Comparison of ENCODE assay signal across 20 cellular contexts in genomic region chr1:56286956-56287355, GRCh38.
"Had no signal": no experiment of that assay in that cellular context is flagged by ENCODE, and none has a peak within 500 bp of the region (broad histone marks: within the 10 kb centered on the region; RNA-seq: fewer than 3 reads in every experiment).

No MANE protein-coding gene starts in this region.

- H3K36me3 ChIP-seq: esophagus squamous epithelium, left lung, right lobe of liver, thoracic aorta, upper lobe of left lung, vagina had no signal

- H3K4me1 ChIP-seq: esophagus squamous epithelium, left lung had no signal

- H3K27me3 ChIP-seq: esophagus squamous epithelium, left lung, right lobe of liver, upper lobe of left lung, vagina had no signal

- ATAC-seq: left lung; right lobe of liver; stimulated activated naive CD8-positive, alpha-beta T cell treated with anti-CD3 and anti-CD28 coated beads, Interleukin-15, Interleukin-2, amounts not matched to agents 100 U/mL and 50 U/mL, for 24 hours had no signal

- FAIRE-seq: astrocyte, islet of Langerhans had no signal

- H3K4me3 ChIP-seq: esophagus squamous epithelium, left lung, lung, right lobe of liver, skin epidermis, thoracic aorta, upper lobe of left lung, vagina had no signal

- H3K27ac ChIP-seq: esophagus squamous epithelium, left lung, right lobe of liver, skin epidermis, thoracic aorta, upper lobe of left lung, vagina had no signal

- DNase-seq: activated B cell treated with CpG ODN at 0.5 μM for 24 hours; activated effector memory CD4-positive, alpha-beta T cell treated with Interleukin-2 at 50 U/mL for 16 hours; activated naive CD4-positive, alpha-beta T cell treated with Interleukin-2 at 50 U/mL for 16 hours; amniotic stem cell; central memory CD4-positive, alpha-beta T cell; endodermal cell; esophagus squamous epithelium; left lung; right lobe of liver; stimulated activated CD4-positive, alpha-beta T cell treated with anti-CD3 and anti-CD28 coated beads, Interleukin-12 subunit alpha, Interleukin-12 subunit beta, amount 100 ng/mL, for 4 hours; stimulated activated CD4-positive, alpha-beta T cell treated with anti-CD3 and anti-CD28 coated beads, Interleukin-4, amount 100 ng/mL, for 1 hour; stimulated activated naive CD8-positive, alpha-beta T cell treated with anti-CD3 and anti-CD28 coated beads, Interleukin-15, Interleukin-2, amounts not matched to agents 100 U/mL and 50 U/mL, for 24 hours; T-helper 1 cell; upper lobe of left lung had no signal

- H3K9me3 ChIP-seq: esophagus squamous epithelium, left lung, right lobe of liver, thoracic aorta, upper lobe of left lung, vagina had no signal
